In genomic region chr20:46132705-46133120, GRCh38 we compare ENCODE assay signal across 8 cellular contexts. TPM values are rescaled to one million over a fixed set of nuclear protein-coding genes. Genes with fewer than 3 reads are reported as not detected.
DNase-seq lines count a peak whose midpoint lies in the region; ATAC-seq, FAIRE-seq and TF ChIP-seq lines count a peak whose summit lies in the region.

No MANE protein-coding gene starts in this region.

- H3K4me3 ChIP-seq in LNCaP clone FGC (ENCODE audit: low read depth, low read length) (no peak overlapping the region), ovary (no peak overlapping the region), thyroid gland (replicated peaks in 1 of 3) (no peak overlapping the region)

- TF ChIP-seq CTCF in GM12873 (IDR thresholded peaks at IDR 0.05; ENCODE audit: insufficient read depth, low read depth, low read length, missing control alignments) = peak; percentile 91
- TF ChIP-seq CTCF in LNCaP clone FGC (IDR thresholded peaks at IDR 0.05; ENCODE audit: control insufficient read depth, extremely low read depth, insufficient read depth) = peak; percentile 95
- TF ChIP-seq CTCF in RWPE1 (conservative IDR thresholded peaks at IDR 0.05; ENCODE audit: low read depth) = peak; percentile 99
- peak; percentile 57 to 81 (median 78) for TF ChIP-seq CTCF in ovary (IDR thresholded peaks at IDR 0.05)
- peak; percentile 45 to 90 (median 81) for TF ChIP-seq CTCF in thyroid gland (IDR thresholded peaks at IDR 0.05)

- DNase-seq in LNCaP clone FGC (ENCODE audit: low read depth) (no peak), RWPE1 (ENCODE audit: low spot score) (peak; percentile 89), frontal cortex (ENCODE audit: low spot score in 2 of 2) (peak; percentile 31 to 74), ovary (peak; percentile 69 to 88 (median 73)), thyroid gland (peak; percentile 77)
- peak; percentile 40 for DNase-seq in activated T-helper 2 cell treated with anti-CD3 and anti-CD28 coated beads, Interferon-gamma antibody, Interleukin-2, Interleukin-4, amounts not matched to agents 10 μg/mL and 5 μg/mL and 100 μg/mL, durations not matched to agents 14 hours and 24 hours and 36 hours (ENCODE audit: low spot score)

- H3K27me3 ChIP-seq in ovary (no peaks in the 10 kb centered on the region), thyroid gland (no peaks in the 10 kb centered on the region)

- CTCF ChIA-PET in RWPE1 (lab: Yijun Ruan, JAX) = interaction anchor here (0.6 to 3.9 kb wide), 25 partner anchors 10 to 590 kb away, joined by 3 to 47 read pairs (median 4); partner anchors contain the start of gene ELMO2

- intact Hi-C loops in activated T-helper 2 cell treated with anti-CD3 and anti-CD28 coated beads, Interferon-gamma antibody, Interleukin-2, Interleukin-4, amounts not matched to agents 10 μg/mL and 5 μg/mL and 100 μg/mL, durations not matched to agents 14 hours and 24 hours and 36 hours (cut with micrococcal nuclease) = loop anchor here (2.0 kb wide), 1 partner anchor 42 kb away; no protein-coding TSS in a partner anchor
- intact Hi-C loops in ovary (cut with DNase I) (loop anchor here in 3 of 4 donors (5.0 to 10.0 kb wide), 3 partner anchors 172 to 215 kb away; partner anchors contain the start of gene CDH22 (in 2 of the 3)), thyroid gland (cut with DNase I) (loop anchor here (2.0 kb wide), 1 partner anchor 40 kb away; no protein-coding TSS in a partner anchor)

- no peak overlapping the region for H3K27ac Mint-ChIP-seq in activated T-helper 2 cell treated with anti-CD3 and anti-CD28 coated beads, Interferon-gamma antibody, Interleukin-2, Interleukin-4, amounts not matched to agents 10 μg/mL and 5 μg/mL and 100 μg/mL, durations not matched to agents 14 hours and 24 hours and 36 hours

- WGBS in ovary, 3 donors = 13 to 14% (median 13%) methylated on average over 17 of the region's 17 CpGs
- WGBS in thyroid gland, 2 donors = 15 to 16% methylated on average over 15 to 17 of the region's 17 CpGs

- H3K27ac ChIP-seq in RWPE1 = peak overlapping the region; percentile 23; the same call in 1 of the 2 replicates
- H3K27ac ChIP-seq in ovary = no peak overlapping the region
- H3K27ac ChIP-seq in thyroid gland = no peak overlapping the region

- FAIRE-seq in frontal cortex (lab: Jason Lieb, UNC) = no peak

- peaks cover 5% of the 10 kb centered on the region for H3K4me1 ChIP-seq in ovary (ENCODE audit: insufficient read depth)
- H3K4me1 ChIP-seq in thyroid gland = peaks cover 0 to 9% of the 10 kb centered on the region in 2 donors

- POLR2A ChIA-PET in RWPE1 (lab: Yijun Ruan, JAX; ENCODE audit: low non-redundant PET) = no interaction called here

- H3K9me3 ChIP-seq in ovary (no peaks in the 10 kb centered on the region), thyroid gland (no peaks in the 10 kb centered on the region)

- peaks cover 12% of the 10 kb centered on the region for H3K27me3 Mint-ChIP-seq in activated T-helper 2 cell treated with anti-CD3 and anti-CD28 coated beads, Interferon-gamma antibody, Interleukin-2, Interleukin-4, amounts not matched to agents 10 μg/mL and 5 μg/mL and 100 μg/mL, durations not matched to agents 14 hours and 24 hours and 36 hours (ENCODE audit: low read depth)

- no peaks in the 10 kb centered on the region for H3K36me3 ChIP-seq in ovary
- no peaks in the 10 kb centered on the region for H3K36me3 ChIP-seq in thyroid gland

- no peak for TF ChIP-seq EP300 in ovary (IDR thresholded peaks at IDR 0.05)

- peaks cover 2% of the 10 kb centered on the region for H3K4me1 Mint-ChIP-seq in activated T-helper 2 cell treated with anti-CD3 and anti-CD28 coated beads, Interferon-gamma antibody, Interleukin-2, Interleukin-4, amounts not matched to agents 10 μg/mL and 5 μg/mL and 100 μg/mL, durations not matched to agents 14 hours and 24 hours and 36 hours (ENCODE audit: low read depth)

- ATAC-seq in HG02885 (IDR thresholded peaks at IDR 0.05; ENCODE audit: poor library complexity, unreplicated experiment) = no peak

- TF ChIP-seq POLR2A in ovary (IDR thresholded peaks at IDR 0.05) (no peak), thyroid gland (IDR thresholded peaks at IDR 0.05) (no peak)

- no peaks in the 10 kb centered on the region for H3K36me3 Mint-ChIP-seq in activated T-helper 2 cell treated with anti-CD3 and anti-CD28 coated beads, Interferon-gamma antibody, Interleukin-2, Interleukin-4, amounts not matched to agents 10 μg/mL and 5 μg/mL and 100 μg/mL, durations not matched to agents 14 hours and 24 hours and 36 hours (ENCODE audit: low read depth)

- no peaks in the 10 kb centered on the region for H3K9me3 Mint-ChIP-seq in activated T-helper 2 cell treated with anti-CD3 and anti-CD28 coated beads, Interferon-gamma antibody, Interleukin-2, Interleukin-4, amounts not matched to agents 10 μg/mL and 5 μg/mL and 100 μg/mL, durations not matched to agents 14 hours and 24 hours and 36 hours

- no peak overlapping the region for H3K4me3 Mint-ChIP-seq in activated T-helper 2 cell treated with anti-CD3 and anti-CD28 coated beads, Interferon-gamma antibody, Interleukin-2, Interleukin-4, amounts not matched to agents 10 μg/mL and 5 μg/mL and 100 μg/mL, durations not matched to agents 14 hours and 24 hours and 36 hours (ENCODE audit: low read depth)

RNA-seq across cellular contexts. Expression of gene CD40, which starts 14.6 kb away (rescaled TPM):
- total RNA-seq in activated T-helper 2 cell treated with anti-CD3 and anti-CD28 coated beads, Interferon-gamma antibody, Interleukin-2, Interleukin-4, amounts not matched to agents 10 μg/mL and 5 μg/mL and 100 μg/mL, durations not matched to agents 14 hours and 24 hours and 36 hours = 0.25 and 0.91 TPM in 2 replicates
- total RNA-seq in frontal cortex (0.41 TPM), ovary (10 to 100 TPM; 14.4 to 28.0 (median 21.3) TPM), thyroid gland (10 to 100 TPM; 13.0 to 15.9 (median 15.0) TPM)
- 10 to 100 TPM; 21.6 to 35.7 TPM for polyA plus RNA-seq in ovary

RNA-seq across cellular contexts. Expression of gene NCOA5, which starts 43.0 kb away (rescaled TPM):
- 27.5 and 28.7 TPM in 2 replicates for total RNA-seq in activated T-helper 2 cell treated with anti-CD3 and anti-CD28 coated beads, Interferon-gamma antibody, Interleukin-2, Interleukin-4, amounts not matched to agents 10 μg/mL and 5 μg/mL and 100 μg/mL, durations not matched to agents 14 hours and 24 hours and 36 hours
- total RNA-seq in frontal cortex = 18.3 TPM
- 10 to 100 TPM; 27.6 to 51.1 (median 37.4) TPM for total RNA-seq in ovary
- polyA plus RNA-seq in ovary = 10 to 100 TPM; 27.9 to 35.6 TPM
- total RNA-seq in thyroid gland = 10 to 100 TPM; 31.4 to 46.1 (median 37.4) TPM
